Comparison of ENCODE assay signal across 13 cellular contexts in genomic region chr3:132318451-132318850, GRCh38. TPM values are rescaled to one million over a fixed set of nuclear protein-coding genes. Genes with fewer than 3 reads are reported as not detected.
DNase-seq lines count a peak whose midpoint lies in the region; ATAC-seq and TF ChIP-seq lines count a peak whose summit lies in the region.
"Had no signal": no experiment of that assay in that cellular context is flagged by ENCODE, and none has a peak within 500 bp of the region (broad histone marks: within the 10 kb centered on the region; RNA-seq: fewer than 3 reads in every experiment).

No MANE protein-coding gene starts in this region.

- no peaks in the 10 kb centered on the region for H3K36me3 Mint-ChIP-seq in nephron (ENCODE audit: low read depth)
- H3K36me3 Mint-ChIP-seq: stimulated activated effector memory CD8-positive, alpha-beta T cell treated with anti-CD3 and anti-CD28 coated beads, Interleukin-12 subunit alpha, Interleukin-12 subunit beta, amount 100 ng/mL, for 72 hours had no signal

- H3K4me3 ChIP-seq in endocrine pancreas (ENCODE audit: control insufficient read depth, insufficient read depth, low read length): peak overlapping the region; percentile 80
- H3K4me3 ChIP-seq: K562, SJSA1 had no signal

- ATAC-seq in activated CD4-positive, CD25-positive, alpha-beta regulatory T cell treated with anti-CD3 and anti-CD28 coated beads, Interleukin-2, amount 50 U/mL, for 24 hours: no peak
- ATAC-seq: K562; stimulated activated effector memory CD8-positive, alpha-beta T cell treated with anti-CD3 and anti-CD28 coated beads, Interleukin-12 subunit alpha, Interleukin-12 subunit beta, amount 100 ng/mL, for 72 hours had no signal

- no peaks in the 10 kb centered on the region for H3K27me3 ChIP-seq in endocrine pancreas (ENCODE audit: control insufficient read depth, insufficient read depth, low read length)

- peaks cover 40% of the 10 kb centered on the region for H3K4me1 Mint-ChIP-seq in nephron
- H3K4me1 Mint-ChIP-seq: stimulated activated effector memory CD8-positive, alpha-beta T cell treated with anti-CD3 and anti-CD28 coated beads, Interleukin-12 subunit alpha, Interleukin-12 subunit beta, amount 100 ng/mL, for 72 hours had no signal

- DNase-seq in DMS 273 treated with DMSO at 0.1 percent for 48 hours (lab: John Stamatoyannopoulos, UW) (peak; percentile 53), NAMALWA (ENCODE audit: low spot score) (peak; percentile 13), T1000 (lab: John Stamatoyannopoulos, UW) (no peak), ACHN (no peak), G401 (ENCODE audit: low spot score) (no peak)
- DNase-seq: activated CD4-positive, alpha-beta T cell treated with anti-CD3 and anti-CD28 coated beads for 1 hour; nucleus accumbens had no signal

- no peaks in the 10 kb centered on the region for H3K9me3 ChIP-seq in endocrine pancreas (ENCODE audit: control insufficient read depth, low read length)
- H3K9me3 ChIP-seq: SJSA1 had no signal

- peaks cover 3% of the 10 kb centered on the region for H3K9me3 Mint-ChIP-seq in nephron
- H3K9me3 Mint-ChIP-seq: stimulated activated effector memory CD8-positive, alpha-beta T cell treated with anti-CD3 and anti-CD28 coated beads, Interleukin-12 subunit alpha, Interleukin-12 subunit beta, amount 100 ng/mL, for 72 hours had no signal

- H3K36me3 ChIP-seq in endocrine pancreas (ENCODE audit: control insufficient read depth, insufficient read depth, low read length): no peaks in the 10 kb centered on the region
- H3K36me3 ChIP-seq: SJSA1 had no signal

- no peak for TF ChIP-seq CTCF in nephron (IDR thresholded peaks at IDR 0.05; ENCODE audit: unreplicated experiment in 3 of 3)

- H3K27me3 Mint-ChIP-seq in nephron (ENCODE audit: low read depth): peaks cover 4% of the 10 kb centered on the region

- H3K4me3 Mint-ChIP-seq in nephron: peak overlapping the region; percentile 68 to 74 (median 68)
- H3K4me3 Mint-ChIP-seq: stimulated activated effector memory CD8-positive, alpha-beta T cell treated with anti-CD3 and anti-CD28 coated beads, Interleukin-12 subunit alpha, Interleukin-12 subunit beta, amount 100 ng/mL, for 72 hours had no signal

- H3K27ac Mint-ChIP-seq in nephron: peak overlapping the region; percentile 99 to 100 (median 99)
- H3K27ac Mint-ChIP-seq: stimulated activated effector memory CD8-positive, alpha-beta T cell treated with anti-CD3 and anti-CD28 coated beads, Interleukin-12 subunit alpha, Interleukin-12 subunit beta, amount 100 ng/mL, for 72 hours had no signal

- peaks cover 27% of the 10 kb centered on the region for H3K4me1 ChIP-seq in endocrine pancreas (ENCODE audit: control insufficient read depth, insufficient read depth, low read length)

- in situ Hi-C loops in ACHN (cut with HindIII; ENCODE audit: low pct_ligation_motif_present, low pct_unique_long_range_greater_than_20kb, low sequenced_read_pairs) (no loop called here), G401 (cut with HindIII; ENCODE audit: low sequenced_read_pairs) (no loop called here)

- H3K9ac ChIP-seq in endocrine pancreas (ENCODE audit: control insufficient read depth, insufficient read depth, low read length): no peak overlapping the region

RNA-seq across cellular contexts. Expression of gene ACP3, which starts 1.2 kb away (rescaled TPM):
- not detected in 2 replicates for total RNA-seq in G401 (2014; rRNA removed; shearing (Covaris generic))
- total RNA-seq: SJSA1 had no signal

Comparison
In these comparisons a context has a peak if more than half of its experiments do, and no peak if none do; other contexts are left out.
1. DNase-seq: peak in DMS 273 treated with DMSO at 0.1 percent for 48 hours (single experiment) and NAMALWA (single experiment); none in T1000 (single experiment), ACHN (single experiment) and G401 (single experiment).